ENCODE assay signal across 1 cellular context in the genomic region with DNA sequence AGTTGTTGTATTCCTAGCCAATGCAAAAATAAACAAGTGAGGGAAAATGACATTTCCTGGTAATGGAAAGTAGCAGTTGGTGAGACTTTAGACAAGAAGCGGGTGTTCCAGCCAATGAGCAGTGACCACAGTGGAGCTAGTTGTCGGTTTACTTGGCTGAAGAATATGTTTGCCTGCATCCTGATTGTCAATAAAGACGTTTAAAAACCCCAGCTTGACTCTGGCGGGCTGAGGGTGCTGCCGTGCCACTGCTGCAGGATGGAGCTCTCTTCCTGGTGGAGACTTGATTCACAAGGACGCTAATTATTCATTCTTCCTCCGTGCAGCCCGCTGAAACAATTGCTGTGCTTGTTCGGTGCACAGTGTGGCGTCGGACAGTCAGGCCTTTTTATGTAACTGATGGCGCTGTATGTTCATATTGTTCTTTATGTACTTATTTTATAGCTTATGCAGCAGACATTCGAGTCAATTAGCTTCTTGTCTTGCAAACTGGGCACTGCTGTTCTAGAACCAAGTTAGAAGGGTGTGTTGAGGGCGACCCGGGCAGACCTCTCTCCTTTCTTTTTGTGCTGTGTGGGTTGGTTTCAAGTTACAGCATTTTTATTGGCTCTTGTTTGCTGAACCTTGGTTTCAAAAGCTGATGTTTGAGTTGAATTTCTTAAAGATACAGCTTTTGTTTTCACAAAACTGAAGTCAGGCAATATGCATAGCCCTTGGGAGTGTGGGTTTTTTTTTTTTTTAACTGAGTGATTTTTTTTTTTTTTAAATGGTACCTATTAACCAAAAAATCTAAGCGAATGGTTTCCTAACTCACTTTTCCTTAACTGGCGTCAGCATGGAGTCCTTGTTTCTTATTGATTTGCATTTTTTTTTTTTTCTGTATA.
TF ChIP-seq lines count a peak whose summit lies in the region.

No MANE protein-coding gene starts in this region.

TF ChIP-seq in HepG2, 621 proteins besides CTCF, POLR2A, EP300 and RAD21 (continued from another document and continues in another):
- TF ChIP-seq, protein P1, sequence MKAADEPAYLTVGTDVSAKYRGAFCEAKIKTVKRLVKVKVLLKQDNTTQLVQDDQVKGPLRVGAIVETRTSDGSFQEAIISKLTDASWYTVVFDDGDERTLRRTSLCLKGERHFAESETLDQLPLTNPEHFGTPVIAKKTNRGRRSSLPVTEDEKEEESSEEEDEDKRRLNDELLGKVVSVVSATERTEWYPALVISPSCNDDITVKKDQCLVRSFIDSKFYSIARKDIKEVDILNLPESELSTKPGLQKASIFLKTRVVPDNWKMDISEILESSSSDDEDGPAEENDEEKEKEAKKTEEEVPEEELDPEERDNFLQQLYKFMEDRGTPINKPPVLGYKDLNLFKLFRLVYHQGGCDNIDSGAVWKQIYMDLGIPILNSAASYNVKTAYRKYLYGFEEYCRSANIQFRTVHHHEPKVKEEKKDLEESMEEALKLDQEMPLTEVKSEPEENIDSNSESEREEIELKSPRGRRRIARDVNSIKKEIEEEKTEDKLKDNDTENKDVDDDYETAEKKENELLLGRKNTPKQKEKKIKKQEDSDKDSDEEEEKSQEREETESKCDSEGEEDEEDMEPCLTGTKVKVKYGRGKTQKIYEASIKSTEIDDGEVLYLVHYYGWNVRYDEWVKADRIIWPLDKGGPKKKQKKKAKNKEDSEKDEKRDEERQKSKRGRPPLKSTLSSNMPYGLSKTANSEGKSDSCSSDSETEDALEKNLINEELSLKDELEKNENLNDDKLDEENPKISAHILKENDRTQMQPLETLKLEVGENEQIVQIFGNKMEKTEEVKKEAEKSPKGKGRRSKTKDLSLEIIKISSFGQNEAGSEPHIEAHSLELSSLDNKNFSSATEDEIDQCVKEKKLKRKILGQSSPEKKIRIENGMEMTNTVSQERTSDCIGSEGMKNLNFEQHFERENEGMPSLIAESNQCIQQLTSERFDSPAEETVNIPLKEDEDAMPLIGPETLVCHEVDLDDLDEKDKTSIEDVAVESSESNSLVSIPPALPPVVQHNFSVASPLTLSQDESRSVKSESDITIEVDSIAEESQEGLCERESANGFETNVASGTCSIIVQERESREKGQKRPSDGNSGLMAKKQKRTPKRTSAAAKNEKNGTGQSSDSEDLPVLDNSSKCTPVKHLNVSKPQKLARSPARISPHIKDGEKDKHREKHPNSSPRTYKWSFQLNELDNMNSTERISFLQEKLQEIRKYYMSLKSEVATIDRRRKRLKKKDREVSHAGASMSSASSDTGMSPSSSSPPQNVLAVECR (CRISPR knock-in tag; IDR thresholded peaks at IDR 0.05; ENCODE audit: borderline replicate concordance) = peak; percentile 56; the same call in 1 of the 2 replicates
- TF ChIP-seq JUN (CRISPR knock-in tag; IDR thresholded peaks at IDR 0.05) = no peak
- no peak for TF ChIP-seq MIER3 (CRISPR knock-in tag; IDR thresholded peaks at IDR 0.05; ENCODE audit: borderline replicate concordance)
- no peak for TF ChIP-seq ZNF713 (CRISPR knock-in tag; IDR thresholded peaks at IDR 0.05)
- no peak for TF ChIP-seq YEATS2 (CRISPR knock-in tag; IDR thresholded peaks at IDR 0.05; ENCODE audit: borderline replicate concordance)
- TF ChIP-seq, protein P2, sequence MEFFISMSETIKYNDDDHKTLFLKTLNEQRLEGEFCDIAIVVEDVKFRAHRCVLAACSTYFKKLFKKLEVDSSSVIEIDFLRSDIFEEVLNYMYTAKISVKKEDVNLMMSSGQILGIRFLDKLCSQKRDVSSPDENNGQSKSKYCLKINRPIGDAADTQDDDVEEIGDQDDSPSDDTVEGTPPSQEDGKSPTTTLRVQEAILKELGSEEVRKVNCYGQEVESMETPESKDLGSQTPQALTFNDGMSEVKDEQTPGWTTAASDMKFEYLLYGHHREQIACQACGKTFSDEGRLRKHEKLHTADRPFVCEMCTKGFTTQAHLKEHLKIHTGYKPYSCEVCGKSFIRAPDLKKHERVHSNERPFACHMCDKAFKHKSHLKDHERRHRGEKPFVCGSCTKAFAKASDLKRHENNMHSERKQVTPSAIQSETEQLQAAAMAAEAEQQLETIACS (CRISPR knock-in tag; IDR thresholded peaks at IDR 0.05) = no peak
- TF ChIP-seq, protein P3, sequence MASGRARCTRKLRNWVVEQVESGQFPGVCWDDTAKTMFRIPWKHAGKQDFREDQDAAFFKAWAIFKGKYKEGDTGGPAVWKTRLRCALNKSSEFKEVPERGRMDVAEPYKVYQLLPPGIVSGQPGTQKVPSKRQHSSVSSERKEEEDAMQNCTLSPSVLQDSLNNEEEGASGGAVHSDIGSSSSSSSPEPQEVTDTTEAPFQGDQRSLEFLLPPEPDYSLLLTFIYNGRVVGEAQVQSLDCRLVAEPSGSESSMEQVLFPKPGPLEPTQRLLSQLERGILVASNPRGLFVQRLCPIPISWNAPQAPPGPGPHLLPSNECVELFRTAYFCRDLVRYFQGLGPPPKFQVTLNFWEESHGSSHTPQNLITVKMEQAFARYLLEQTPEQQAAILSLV (CRISPR knock-in tag; IDR thresholded peaks at IDR 0.05; ENCODE audit: borderline replicate concordance) = no peak
- no peak for TF ChIP-seq NFE2 (CRISPR knock-in tag; IDR thresholded peaks at IDR 0.05)
- TF ChIP-seq, protein P4, sequence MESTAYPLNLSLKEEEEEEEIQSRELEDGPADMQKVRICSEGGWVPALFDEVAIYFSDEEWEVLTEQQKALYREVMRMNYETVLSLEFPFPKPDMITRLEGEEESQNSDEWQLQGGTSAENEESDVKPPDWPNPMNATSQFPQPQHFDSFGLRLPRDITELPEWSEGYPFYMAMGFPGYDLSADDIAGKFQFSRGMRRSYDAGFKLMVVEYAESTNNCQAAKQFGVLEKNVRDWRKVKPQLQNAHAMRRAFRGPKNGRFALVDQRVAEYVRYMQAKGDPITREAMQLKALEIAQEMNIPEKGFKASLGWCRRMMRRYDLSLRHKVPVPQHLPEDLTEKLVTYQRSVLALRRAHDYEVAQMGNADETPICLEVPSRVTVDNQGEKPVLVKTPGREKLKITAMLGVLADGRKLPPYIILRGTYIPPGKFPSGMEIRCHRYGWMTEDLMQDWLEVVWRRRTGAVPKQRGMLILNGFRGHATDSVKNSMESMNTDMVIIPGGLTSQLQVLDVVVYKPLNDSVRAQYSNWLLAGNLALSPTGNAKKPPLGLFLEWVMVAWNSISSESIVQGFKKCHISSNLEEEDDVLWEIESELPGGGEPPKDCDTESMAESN (CRISPR knock-in tag; conservative IDR thresholded peaks at IDR 0.05) = no peak
- TF ChIP-seq ZNF44 (CRISPR knock-in tag; IDR thresholded peaks at IDR 0.05) = 0 out of 2 replicates have a peak, but pooled peaks have one; percentile 17
- TF ChIP-seq CCAR2 (optimal IDR thresholded peaks at IDR 0.05; ENCODE audit: low read depth, low read length) = no peak
- no peak for TF ChIP-seq PAWR (CRISPR knock-in tag; IDR thresholded peaks at IDR 0.05; ENCODE audit: borderline replicate concordance)
- no peak for TF ChIP-seq ZFY (CRISPR knock-in tag; IDR thresholded peaks at IDR 0.05)
- TF ChIP-seq, protein P5, sequence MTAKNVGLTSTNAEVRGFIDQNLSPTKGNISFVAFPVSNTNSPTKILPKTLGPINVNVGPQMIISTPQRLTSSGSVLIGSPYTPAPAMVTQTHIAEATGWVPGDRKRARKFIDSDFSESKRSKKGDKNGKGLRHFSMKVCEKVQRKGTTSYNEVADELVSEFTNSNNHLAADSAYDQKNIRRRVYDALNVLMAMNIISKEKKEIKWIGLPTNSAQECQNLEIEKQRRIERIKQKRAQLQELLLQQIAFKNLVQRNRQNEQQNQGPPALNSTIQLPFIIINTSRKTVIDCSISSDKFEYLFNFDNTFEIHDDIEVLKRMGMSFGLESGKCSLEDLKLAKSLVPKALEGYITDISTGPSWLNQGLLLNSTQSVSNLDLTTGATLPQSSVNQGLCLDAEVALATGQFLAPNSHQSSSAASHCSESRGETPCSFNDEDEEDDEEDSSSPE (CRISPR knock-in tag; IDR thresholded peaks at IDR 0.05) = no peak
- no peak for TF ChIP-seq STAG1 (CRISPR knock-in tag; IDR thresholded peaks at IDR 0.05)
- TF ChIP-seq KDM3A (CRISPR knock-in tag; IDR thresholded peaks at IDR 0.05; ENCODE audit: low read depth) = no peak
- peak; percentile 33; the same call in 1 of the 2 replicates for TF ChIP-seq SALL1 (CRISPR knock-in tag; IDR thresholded peaks at IDR 0.05)
- TF ChIP-seq ZBTB42 (CRISPR knock-in tag; IDR thresholded peaks at IDR 0.05) = no peak
- TF ChIP-seq MIXL1 (CRISPR knock-in tag; IDR thresholded peaks at IDR 0.05) = 0 out of 2 replicates have a peak, but pooled peaks have one; percentile 9
- TF ChIP-seq DPF2 (CRISPR knock-in tag; IDR thresholded peaks at IDR 0.05; ENCODE audit: borderline replicate concordance, low read depth) = no peak
- TF ChIP-seq, protein P6, sequence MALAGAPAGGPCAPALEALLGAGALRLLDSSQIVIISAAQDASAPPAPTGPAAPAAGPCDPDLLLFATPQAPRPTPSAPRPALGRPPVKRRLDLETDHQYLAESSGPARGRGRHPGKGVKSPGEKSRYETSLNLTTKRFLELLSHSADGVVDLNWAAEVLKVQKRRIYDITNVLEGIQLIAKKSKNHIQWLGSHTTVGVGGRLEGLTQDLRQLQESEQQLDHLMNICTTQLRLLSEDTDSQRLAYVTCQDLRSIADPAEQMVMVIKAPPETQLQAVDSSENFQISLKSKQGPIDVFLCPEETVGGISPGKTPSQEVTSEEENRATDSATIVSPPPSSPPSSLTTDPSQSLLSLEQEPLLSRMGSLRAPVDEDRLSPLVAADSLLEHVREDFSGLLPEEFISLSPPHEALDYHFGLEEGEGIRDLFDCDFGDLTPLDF (CRISPR knock-in tag; IDR thresholded peaks at IDR 0.05) = 0 out of 2 replicates have a peak, but pooled peaks have one; percentile 46
- TF ChIP-seq ZNF101 (CRISPR knock-in tag; IDR thresholded peaks at IDR 0.05; ENCODE audit: borderline replicate concordance, low read depth) = no peak
- TF ChIP-seq ZNF138 (CRISPR knock-in tag; IDR thresholded peaks at IDR 0.05; ENCODE audit: low read depth) = no peak
- no peak for TF ChIP-seq PHF8 (CRISPR knock-in tag; IDR thresholded peaks at IDR 0.05)
- TF ChIP-seq HMG20A (CRISPR knock-in tag; IDR thresholded peaks at IDR 0.05; ENCODE audit: borderline replicate concordance) = 0 out of 2 replicates have a peak, but pooled peaks have one; percentile 9
- TF ChIP-seq, protein P7, sequence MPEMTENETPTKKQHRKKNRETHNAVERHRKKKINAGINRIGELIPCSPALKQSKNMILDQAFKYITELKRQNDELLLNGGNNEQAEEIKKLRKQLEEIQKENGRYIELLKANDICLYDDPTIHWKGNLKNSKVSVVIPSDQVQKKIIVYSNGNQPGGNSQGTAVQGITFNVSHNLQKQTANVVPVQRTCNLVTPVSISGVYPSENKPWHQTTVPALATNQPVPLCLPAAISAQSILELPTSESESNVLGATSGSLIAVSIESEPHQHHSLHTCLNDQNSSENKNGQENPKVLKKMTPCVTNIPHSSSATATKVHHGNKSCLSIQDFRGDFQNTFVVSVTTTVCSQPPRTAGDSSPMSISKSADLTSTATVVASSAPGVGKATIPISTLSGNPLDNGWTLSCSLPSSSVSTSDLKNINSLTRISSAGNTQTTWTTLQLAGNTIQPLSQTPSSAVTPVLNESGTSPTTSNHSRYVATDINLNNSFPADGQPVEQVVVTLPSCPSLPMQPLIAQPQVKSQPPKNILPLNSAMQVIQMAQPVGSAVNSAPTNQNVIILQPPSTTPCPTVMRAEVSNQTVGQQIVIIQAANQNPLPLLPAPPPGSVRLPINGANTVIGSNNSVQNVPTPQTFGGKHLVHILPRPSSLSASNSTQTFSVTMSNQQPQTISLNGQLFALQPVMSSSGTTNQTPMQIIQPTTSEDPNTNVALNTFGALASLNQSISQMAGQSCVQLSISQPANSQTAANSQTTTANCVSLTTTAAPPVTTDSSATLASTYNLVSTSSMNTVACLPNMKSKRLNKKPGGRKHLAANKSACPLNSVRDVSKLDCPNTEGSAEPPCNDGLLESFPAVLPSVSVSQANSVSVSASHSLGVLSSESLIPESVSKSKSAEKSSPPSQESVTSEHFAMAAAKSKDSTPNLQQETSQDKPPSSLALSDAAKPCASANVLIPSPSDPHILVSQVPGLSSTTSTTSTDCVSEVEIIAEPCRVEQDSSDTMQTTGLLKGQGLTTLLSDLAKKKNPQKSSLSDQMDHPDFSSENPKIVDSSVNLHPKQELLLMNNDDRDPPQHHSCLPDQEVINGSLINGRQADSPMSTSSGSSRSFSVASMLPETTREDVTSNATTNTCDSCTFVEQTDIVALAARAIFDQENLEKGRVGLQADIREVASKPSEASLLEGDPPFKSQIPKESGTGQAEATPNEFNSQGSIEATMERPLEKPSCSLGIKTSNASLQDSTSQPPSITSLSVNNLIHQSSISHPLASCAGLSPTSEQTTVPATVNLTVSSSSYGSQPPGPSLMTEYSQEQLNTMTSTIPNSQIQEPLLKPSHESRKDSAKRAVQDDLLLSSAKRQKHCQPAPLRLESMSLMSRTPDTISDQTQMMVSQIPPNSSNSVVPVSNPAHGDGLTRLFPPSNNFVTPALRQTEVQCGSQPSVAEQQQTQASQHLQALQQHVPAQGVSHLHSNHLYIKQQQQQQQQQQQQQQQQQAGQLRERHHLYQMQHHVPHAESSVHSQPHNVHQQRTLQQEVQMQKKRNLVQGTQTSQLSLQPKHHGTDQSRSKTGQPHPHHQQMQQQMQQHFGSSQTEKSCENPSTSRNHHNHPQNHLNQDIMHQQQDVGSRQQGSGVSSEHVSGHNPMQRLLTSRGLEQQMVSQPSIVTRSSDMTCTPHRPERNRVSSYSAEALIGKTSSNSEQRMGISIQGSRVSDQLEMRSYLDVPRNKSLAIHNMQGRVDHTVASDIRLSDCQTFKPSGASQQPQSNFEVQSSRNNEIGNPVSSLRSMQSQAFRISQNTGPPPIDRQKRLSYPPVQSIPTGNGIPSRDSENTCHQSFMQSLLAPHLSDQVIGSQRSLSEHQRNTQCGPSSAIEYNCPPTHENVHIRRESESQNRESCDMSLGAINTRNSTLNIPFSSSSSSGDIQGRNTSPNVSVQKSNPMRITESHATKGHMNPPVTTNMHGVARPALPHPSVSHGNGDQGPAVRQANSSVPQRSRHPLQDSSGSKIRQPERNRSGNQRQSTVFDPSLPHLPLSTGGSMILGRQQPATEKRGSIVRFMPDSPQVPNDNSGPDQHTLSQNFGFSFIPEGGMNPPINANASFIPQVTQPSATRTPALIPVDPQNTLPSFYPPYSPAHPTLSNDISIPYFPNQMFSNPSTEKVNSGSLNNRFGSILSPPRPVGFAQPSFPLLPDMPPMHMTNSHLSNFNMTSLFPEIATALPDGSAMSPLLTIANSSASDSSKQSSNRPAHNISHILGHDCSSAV (CRISPR knock-in tag; IDR thresholded peaks at IDR 0.05; ENCODE audit: borderline replicate concordance) = no peak
- TF ChIP-seq NPAS2 (CRISPR knock-in tag; IDR thresholded peaks at IDR 0.05; ENCODE audit: borderline replicate concordance) = no peak
- TF ChIP-seq NCOR1 (IDR thresholded peaks at IDR 0.05; ENCODE audit: borderline replicate concordance, low read length) = no peak
- no peak for TF ChIP-seq SMAD3 (CRISPR knock-in tag; IDR thresholded peaks at IDR 0.05)
- TF ChIP-seq NONO (IDR thresholded peaks at IDR 0.05) = no peak
- TF ChIP-seq NONO (CRISPR knock-in tag; conservative IDR thresholded peaks at IDR 0.05) = 0 out of 2 replicates have a peak, but pooled peaks have one; percentile 48
- TF ChIP-seq, protein P8, sequence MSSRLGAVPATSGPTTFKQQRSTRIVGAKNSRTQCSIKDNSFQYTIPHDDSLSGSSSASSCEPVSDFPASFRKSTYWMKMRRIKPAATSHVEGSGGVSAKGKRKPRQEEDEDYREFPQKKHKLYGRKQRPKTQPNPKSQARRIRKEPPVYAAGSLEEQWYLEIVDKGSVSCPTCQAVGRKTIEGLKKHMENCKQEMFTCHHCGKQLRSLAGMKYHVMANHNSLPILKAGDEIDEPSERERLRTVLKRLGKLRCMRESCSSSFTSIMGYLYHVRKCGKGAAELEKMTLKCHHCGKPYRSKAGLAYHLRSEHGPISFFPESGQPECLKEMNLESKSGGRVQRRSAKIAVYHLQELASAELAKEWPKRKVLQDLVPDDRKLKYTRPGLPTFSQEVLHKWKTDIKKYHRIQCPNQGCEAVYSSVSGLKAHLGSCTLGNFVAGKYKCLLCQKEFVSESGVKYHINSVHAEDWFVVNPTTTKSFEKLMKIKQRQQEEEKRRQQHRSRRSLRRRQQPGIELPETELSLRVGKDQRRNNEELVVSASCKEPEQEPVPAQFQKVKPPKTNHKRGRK (CRISPR knock-in tag; IDR thresholded peaks at IDR 0.05) = no peak
